In genomic region chr3:149752051-149752787, GRCh38 we compare ENCODE assay signal across 8 cellular contexts. TPM values are rescaled to one million over a fixed set of nuclear protein-coding genes. Genes with fewer than 3 reads are reported as not detected.
DNase-seq lines count a peak whose midpoint lies in the region; ATAC-seq and TF ChIP-seq lines count a peak whose summit lies in the region.

COMMD2 (minus strand) TSS chr3:149752489; CDS start chr3:149752444, 45 bp downstream.

- peak within 1 kb of the TSS; percentile 77 for H3K27ac ChIP-seq in C4-2B
- H3K27ac ChIP-seq in right lobe of liver, result peak within 1 kb of the TSS in 2 of 3 donors; percentile 32 to 39

- H3K27me3 ChIP-seq in right lobe of liver, result no peaks in the 10 kb centered on the region

- no peaks in the 10 kb centered on the region for H3K9me3 ChIP-seq in right lobe of liver

- peaks cover 0 to 12% (median 0%) of the 10 kb centered on the region in 4 donors for H3K36me3 ChIP-seq in right lobe of liver

- TF ChIP-seq POLR2A in right lobe of liver (IDR thresholded peaks at IDR 0.05), result peak; percentile 53

- peaks cover 0 to 13% (median 0%) of the 10 kb centered on the region in 4 donors for H3K4me1 ChIP-seq in right lobe of liver

- DNase-seq in NCI-H526 (lab: John Stamatoyannopoulos, UW), result peak; percentile 95 to 98
- DNase-seq in activated CD4-positive, alpha-beta T cell treated with anti-CD3 and anti-CD28 coated beads, Interleukin-2, amount 50 U/mL, for 4 hours, result peak; percentile 58 to 65
- DNase-seq in dermis microvascular lymphatic vessel endothelial cell (ENCODE audit: low read depth in 2 of 2), result peak; percentile 63 to 78
- peak; percentile 78 to 79 (median 79) for DNase-seq in right lobe of liver
- DNase-seq in stimulated activated CD4-positive, alpha-beta T cell treated with anti-CD3 and anti-CD28 coated beads, Interleukin-4, amount 100 ng/mL, for 4 hours, result peak; percentile 68 to 69

- peak; percentile 99 for ATAC-seq in GM19324 (IDR thresholded peaks at IDR 0.05; ENCODE audit: low FRiP score, unreplicated experiment)
- ATAC-seq in HG03469 (IDR thresholded peaks at IDR 0.05; ENCODE audit: unreplicated experiment), result peak; percentile 99
- peak; percentile 99 to 100 (median 100) for ATAC-seq in right lobe of liver

- under 1% methylated on average over 42 of the region's 52 CpGs for WGBS in right lobe of liver (ENCODE audit: insufficient coverage, low coverage, low lambda C conversion rate, missing lambda C conversion rate)

- H3K4me3 ChIP-seq in right lobe of liver, result peak within 1 kb of the TSS; percentile 60 to 75 (median 73)

- intact Hi-C loops in right lobe of liver (cut with DNase I), result no loop called here

- peak; percentile 83 for TF ChIP-seq CTCF in C4-2B (conservative IDR thresholded peaks at IDR 0.05)
- peak; percentile 32 to 36 (median 34) for TF ChIP-seq CTCF in right lobe of liver (IDR thresholded peaks at IDR 0.05)

RNA-seq across cellular contexts. Expression of gene COMMD2, which starts in this region (rescaled TPM):
- total RNA-seq in dermis microvascular lymphatic vessel endothelial cell, result 22.4 and 23.1 TPM in 2 replicates
- 10 to 100 TPM; 11.0 to 17.7 (median 14.0) TPM for total RNA-seq in right lobe of liver

Comparison
In these comparisons a context has a peak if more than half of its experiments do, and no peak if none do; other contexts are left out.
1. Peak in every context shown above with its lines: DNase-seq, ATAC-seq, H3K4me3 ChIP-seq and H3K27ac ChIP-seq.